In the genomic region with DNA sequence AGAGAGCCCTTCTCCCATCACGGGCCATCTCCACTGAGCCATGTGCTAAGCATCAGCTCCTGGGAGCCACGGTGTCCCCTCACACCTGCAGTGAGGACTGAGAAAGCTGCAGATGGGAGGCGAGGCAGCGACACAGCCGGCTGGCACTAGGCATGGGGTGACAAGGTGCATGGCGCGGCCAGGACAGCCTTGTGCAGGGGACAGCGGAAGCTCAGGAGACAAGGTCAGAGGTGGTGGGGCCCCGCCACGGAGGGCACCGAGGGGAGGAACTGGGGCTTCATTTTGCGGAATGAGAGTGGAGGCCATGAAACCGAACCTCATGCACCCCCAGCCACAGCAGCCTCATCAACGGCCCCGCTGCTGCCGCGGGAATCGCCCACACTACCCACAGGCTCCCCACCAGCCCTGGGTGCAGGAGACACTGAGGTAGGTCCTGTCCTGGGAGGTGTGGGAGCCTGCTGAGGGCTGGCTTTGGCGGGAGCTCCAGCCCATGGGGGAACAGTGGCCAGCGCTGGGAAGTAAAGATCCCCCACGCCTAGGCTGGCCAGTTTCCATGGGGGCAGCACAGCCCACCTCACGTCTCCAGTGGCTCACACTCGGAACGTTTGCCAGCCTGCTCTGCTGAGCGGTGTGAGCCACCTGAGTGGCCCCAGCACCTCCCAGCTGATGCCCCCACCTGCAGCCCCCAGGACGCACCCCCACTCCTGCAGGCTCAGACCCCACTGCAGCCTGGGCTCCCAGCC, we compare ENCODE assay signal across 20 cellular contexts.
"Had no signal": no experiment of that assay in that cellular context is flagged by ENCODE, and none has a peak within 500 bp of the region (broad histone marks: within the 10 kb centered on the region; RNA-seq: fewer than 3 reads in every experiment).

No MANE protein-coding gene starts in this region.

- H3K9me3 ChIP-seq: heart right ventricle, left ventricle myocardium inferior, neutrophil, right lobe of liver had no signal

- H3K4me3 ChIP-seq: heart right ventricle, left ventricle myocardium inferior, right lobe of liver had no signal

- ATAC-seq: natural killer cell treated with Interleukin-12 subunit alpha and Interleukin-12 subunit beta and Interleukin-15 and Interleukin-18, amount 100 ng/mL, for 72 hours; right lobe of liver had no signal

- H3K9me3 Mint-ChIP-seq: activated naive CD8-positive, alpha-beta T cell treated with anti-CD3 and anti-CD28 coated beads, Interleukin-2, amount 10 ng/mL, durations not matched to agents 7 days and 5 days; activated T-helper 2 cell treated with anti-CD3 and anti-CD28 coated beads, Interferon-gamma antibody, Interleukin-2, Interleukin-4, amounts not matched to agents 10 μg/mL and 5 μg/mL and 100 μg/mL, durations not matched to agents 14 hours and 24 hours and 36 hours; natural killer cell treated with Interleukin-12 subunit alpha and Interleukin-12 subunit beta and Interleukin-15 and Interleukin-18, amount 100 ng/mL, for 72 hours; stimulated activated naive B cell treated with anti-CD40 and anti-IgM and Interleukin-4, amounts not matched to agents 10 μg/mL and 1 μg/mL and 100 μg/mL, for 72 hours; type B pancreatic cell had no signal

- H3K36me3 ChIP-seq: heart right ventricle, left ventricle myocardium inferior, neutrophil, right lobe of liver had no signal

- H3K27ac ChIP-seq: epithelial cell of prostate, heart right ventricle, left ventricle myocardium inferior, neutrophil, right lobe of liver had no signal

- H3K27ac Mint-ChIP-seq: activated T-helper 2 cell treated with anti-CD3 and anti-CD28 coated beads, Interferon-gamma antibody, Interleukin-2, Interleukin-4, amounts not matched to agents 10 μg/mL and 5 μg/mL and 100 μg/mL, durations not matched to agents 14 hours and 24 hours and 36 hours; natural killer cell treated with Interleukin-12 subunit alpha and Interleukin-12 subunit beta and Interleukin-15 and Interleukin-18, amount 100 ng/mL, for 72 hours; stimulated activated naive B cell treated with anti-CD40 and anti-IgM and Interleukin-4, amounts not matched to agents 10 μg/mL and 1 μg/mL and 100 μg/mL, for 72 hours; WTC11 had no signal

- H3K4me1 Mint-ChIP-seq: stimulated activated naive B cell treated with anti-CD40 and anti-IgM and Interleukin-4, amounts not matched to agents 10 μg/mL and 1 μg/mL and 100 μg/mL, for 72 hours had no signal

- DNase-seq: activated naive CD4-positive, alpha-beta T cell treated with Interleukin-2 at 50 U/mL for 16 hours; activated naive CD8-positive, alpha-beta T cell treated with anti-CD3 and anti-CD28 coated beads, Interleukin-2, amount 10 ng/mL, durations not matched to agents 7 days and 5 days; activated T-cell treated with anti-CD3 and anti-CD28 coated beads, Interleukin-2, amount 50 U/mL, for 1 hour; amniotic stem cell; heart right ventricle; kidney glomerular epithelial cell; left ventricle myocardium inferior; mammary epithelial cell; midbrain; small intestine; stimulated activated CD4-positive, alpha-beta T cell treated with anti-CD3 and anti-CD28 coated beads, Interleukin-15, amount 100 ng/mL, for 24 hours; stimulated activated naive B cell treated with anti-CD40 and anti-IgM and Interleukin-4, amounts not matched to agents 10 μg/mL and 1 μg/mL and 100 μg/mL, for 72 hours; T-helper 9 cell had no signal

- H3K4me3 Mint-ChIP-seq: activated naive CD8-positive, alpha-beta T cell treated with anti-CD3 and anti-CD28 coated beads, Interleukin-2, amount 10 ng/mL, durations not matched to agents 7 days and 5 days; natural killer cell treated with Interleukin-12 subunit alpha and Interleukin-12 subunit beta and Interleukin-15 and Interleukin-18, amount 100 ng/mL, for 72 hours; stimulated activated naive B cell treated with anti-CD40 and anti-IgM and Interleukin-4, amounts not matched to agents 10 μg/mL and 1 μg/mL and 100 μg/mL, for 72 hours; WTC11 had no signal

- FAIRE-seq: small intestine had no signal

- H3K27me3 ChIP-seq: neutrophil, right lobe of liver had no signal

- H3K36me3 Mint-ChIP-seq: activated naive CD8-positive, alpha-beta T cell treated with anti-CD3 and anti-CD28 coated beads, Interleukin-2, amount 10 ng/mL, durations not matched to agents 7 days and 5 days; natural killer cell treated with Interleukin-12 subunit alpha and Interleukin-12 subunit beta and Interleukin-15 and Interleukin-18, amount 100 ng/mL, for 72 hours; stimulated activated naive B cell treated with anti-CD40 and anti-IgM and Interleukin-4, amounts not matched to agents 10 μg/mL and 1 μg/mL and 100 μg/mL, for 72 hours; type B pancreatic cell; WTC11 had no signal

- H3K4me1 ChIP-seq: heart right ventricle, left ventricle myocardium inferior had no signal
